Comparison of ENCODE assay signal across 8 cellular contexts in genomic region chr1:27111771-27112573, GRCh38. TPM values are rescaled to one million over a fixed set of nuclear protein-coding genes. Genes with fewer than 3 reads are reported as not detected.
DNase-seq lines count a peak whose midpoint lies in the region; ATAC-seq and TF ChIP-seq lines count a peak whose summit lies in the region.

No MANE protein-coding gene starts in this region.

- H3K27me3 ChIP-seq in A673 (replicated peaks; ENCODE audit: insufficient read depth, low read depth, low read length, poor library complexity) (no peaks in the 10 kb centered on the region), RWPE2 (ENCODE audit: insufficient read depth, poor library complexity, severe bottlenecking) (no peaks in the 10 kb centered on the region)

- H3K9me3 Mint-ChIP-seq in type B pancreatic cell, result no peaks in the 10 kb centered on the region

- no peak overlapping the region for H3K4me3 Mint-ChIP-seq in type B pancreatic cell

- peaks cover 22% of the 10 kb centered on the region for H3K4me1 ChIP-seq in A673 (ENCODE audit: insufficient read depth, low read length, poor library complexity, severe bottlenecking)
- H3K4me1 ChIP-seq in RWPE2 (ENCODE audit: insufficient read depth, poor library complexity, severe bottlenecking), result peaks cover 15% of the 10 kb centered on the region

- no peaks in the 10 kb centered on the region for H3K36me3 ChIP-seq in A673 (ENCODE audit: insufficient read depth, low read length, poor library complexity, severe bottlenecking)
- peaks cover 42% of the 10 kb centered on the region for H3K36me3 ChIP-seq in RWPE2 (ENCODE audit: low read depth)

- H3K9me3 ChIP-seq in A673 (ENCODE audit: low read depth, low read length, poor library complexity, severe bottlenecking), result no peaks in the 10 kb centered on the region
- no peaks in the 10 kb centered on the region for H3K9me3 ChIP-seq in RWPE2 (ENCODE audit: severe bottlenecking)

- H3K4me1 Mint-ChIP-seq in type B pancreatic cell (ENCODE audit: unreplicated experiment), result peaks cover 17% of the 10 kb centered on the region

- DNase-seq in A673 (ENCODE audit: low spot score) (peak; percentile 91), RWPE2 (ENCODE audit: low spot score) (peak; percentile 99), foreskin melanocyte (peak; percentile 82), pons (ENCODE audit: low spot score) (peak; percentile 58), type B pancreatic cell (ENCODE audit: extremely low spot score, unreplicated experiment) (no peak)
- peak; percentile 85 for DNase-seq in activated effector memory CD4-positive, alpha-beta T cell treated with anti-CD3 and anti-CD28 coated beads, Interleukin-2, amount 50 U/mL, for 16 hours

- CTCF ChIA-PET in A673 (lab: Charles Lee), result interaction anchor here (1.6 kb wide), 1 partner anchor 13 kb away, joined by 5 read pairs; no protein-coding TSS in a partner anchor

- ATAC-seq in GM18502 (IDR thresholded peaks at IDR 0.05; ENCODE audit: poor library complexity, unreplicated experiment), result peak; percentile 75
- ATAC-seq in HG03175 (IDR thresholded peaks at IDR 0.05; ENCODE audit: unreplicated experiment), result peak; percentile 86
- ATAC-seq in RWPE2 (ENCODE audit: low read depth), result peak; percentile 98

- H3K4me3 ChIP-seq in A673 (ENCODE audit: low read depth, low read length, poor library complexity, severe bottlenecking) (no peak overlapping the region), RWPE2 (ENCODE audit: severe bottlenecking) (no peak overlapping the region)

- POLR2A ChIA-PET in A673 (lab: Charles Lee; ENCODE audit: low non-redundant PET), result interaction anchor here (0.5 to 1.1 kb wide), 3 partner anchors 12 to 225 kb away, joined by 3 to 7 read pairs (median 4); partner anchors contain the start of gene SLC9A1

- H3K27ac ChIP-seq in A673 (ENCODE audit: low read depth, low read length, poor library complexity, severe bottlenecking), result peak overlapping the region; percentile 49
- peak overlapping the region; percentile 84 for H3K27ac ChIP-seq in RWPE2 (ENCODE audit: poor library complexity, severe bottlenecking)

- BruUV-seq in A673 (replicated peaks; lab: Mats Ljungman, UMichigan), result no TSS peak

- H3K27me3 Mint-ChIP-seq in type B pancreatic cell, result no peaks in the 10 kb centered on the region

- intact Hi-C loops in A673 (cut with micrococcal nuclease; ENCODE audit: unreplicated experiment), result loop anchor here (5.0 kb wide), 1 partner anchor 45 kb away; the partner anchor contains the start of gene SLC9A1

- no peaks in the 10 kb centered on the region for H3K36me3 Mint-ChIP-seq in type B pancreatic cell

- H3K27ac Mint-ChIP-seq in type B pancreatic cell, result peak overlapping the region; percentile 73

- TF ChIP-seq CTCF in A673 (conservative IDR thresholded peaks at IDR 0.05; ENCODE audit: low read depth, low read length) (no peak), RWPE2 (IDR thresholded peaks at IDR 0.05; ENCODE audit: poor library complexity, severe bottlenecking) (peak; percentile 62), type B pancreatic cell (conservative IDR thresholded peaks at IDR 0.05) (no peak)

RNA-seq across cellular contexts. Expression of gene SLC9A1, which starts 43.0 kb away (rescaled TPM):
- total RNA-seq in A673 (2021) (27.0 and 30.2 TPM in 2 replicates), type B pancreatic cell (ENCODE audit: low replicate concordance) (28.8 and 41.9 TPM in 2 replicates)
